ENCODE assay signal across 8 cellular contexts in the genomic region with DNA sequence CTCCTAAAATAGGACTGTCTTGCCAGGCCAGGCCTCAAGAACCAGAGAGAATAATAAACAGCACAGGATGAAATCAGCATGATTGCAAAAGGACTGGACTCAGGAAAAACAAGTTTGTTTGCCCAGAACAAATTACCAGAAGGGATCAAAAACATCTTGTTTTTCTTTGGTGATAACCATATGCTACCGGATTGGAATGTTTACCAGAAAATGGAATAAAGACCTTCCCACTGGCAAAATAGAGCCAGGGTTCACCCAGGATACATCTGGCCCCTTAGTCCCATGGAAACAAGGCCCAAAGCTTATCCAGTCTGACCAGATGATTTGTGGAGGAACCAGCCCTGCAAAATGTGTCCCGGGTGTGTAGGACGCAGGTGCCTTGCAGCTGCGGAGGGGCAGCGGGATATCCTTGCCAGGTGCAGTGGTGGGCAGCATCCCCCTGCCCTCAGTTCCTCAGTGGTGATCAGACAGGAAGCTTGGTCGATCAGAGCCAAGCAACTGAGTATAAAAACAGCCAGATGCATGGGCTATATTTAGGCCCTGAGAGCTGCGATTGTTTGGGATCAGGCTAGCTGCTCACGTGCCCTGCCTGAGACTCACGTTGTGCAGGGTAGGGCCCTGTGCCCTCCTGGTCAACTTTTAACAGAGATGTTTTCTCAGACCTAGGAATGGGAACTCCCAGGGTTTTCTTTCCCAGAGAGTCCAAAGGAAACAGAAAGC. TPM values are rescaled to one million over a fixed set of nuclear protein-coding genes. Genes with fewer than 3 reads are reported as not detected.
DNase-seq lines count a peak whose midpoint lies in the region; ATAC-seq and TF ChIP-seq lines count a peak whose summit lies in the region.

No MANE protein-coding gene starts in this region.

- intact Hi-C loops in posterior vena cava (cut with DNase I): no loop called here

- in situ Hi-C loops in SK-MEL-5 (cut with HindIII; ENCODE audit: low pct_unique_long_range_greater_than_20kb, low sequenced_read_pairs): no loop called here

- no peak for TF ChIP-seq CTCF in C4-2B (conservative IDR thresholded peaks at IDR 0.05)

- peak overlapping the region; percentile 18 for H3K27ac ChIP-seq in C4-2B

- DNase-seq in SK-MEL-5 (ENCODE audit: low read depth, low spot score) (peak; percentile 47), glomerular endothelial cell (ENCODE audit: extremely low read depth, low read depth, low spot score) (peak; percentile 89), posterior vena cava (ENCODE audit: low spot score) (peak; percentile 90), HT-29 (ENCODE audit: low spot score) (no peak), GM19238 (ENCODE audit: insufficient read length, low spot score) (no peak)
- no peak for DNase-seq in stimulated activated CD4-positive, alpha-beta T cell treated with anti-CD3 and anti-CD28 coated beads, Interleukin-4, amount 100 ng/mL, for 24 hours

- ATAC-seq in HG03108 (IDR thresholded peaks at IDR 0.05; ENCODE audit: unreplicated experiment): no peak

RNA-seq across cellular contexts. Expression of gene ZNF22, which starts 4.6 kb away (rescaled TPM):
- total RNA-seq in SK-MEL-5 (2014; rRNA removed; shearing (Covaris generic)): 5.5 and 5.6 TPM in 2 replicates
- 3.0 and 3.7 TPM in 2 replicates for polyA plus RNA-seq in SK-MEL-5 (2015; cell fraction: cytosol; rRNA removed)
- 2.6 and 4.7 TPM in 2 replicates for polyA plus RNA-seq in SK-MEL-5 (2015; cell fraction: nucleus; rRNA removed)
- total RNA-seq in glomerular endothelial cell (18.5 and 22.5 TPM in 2 replicates), posterior vena cava (10 to 100 TPM; 17.4 to 19.7 TPM)
- 8.1 and 11.7 TPM in 2 replicates for total RNA-seq in HT-29 (2014; rRNA removed; shearing (Covaris generic))

RNA-seq across cellular contexts. Expression of gene DEPP1, which starts 17.5 kb away (rescaled TPM):
- total RNA-seq in SK-MEL-5 (2014; rRNA removed; shearing (Covaris generic)): 0.11 and 0.71 TPM in 2 replicates
- 1.5 and 3.9 TPM in 2 replicates for polyA plus RNA-seq in SK-MEL-5 (2015; cell fraction: cytosol; rRNA removed)
- polyA plus RNA-seq in SK-MEL-5 (2015; cell fraction: nucleus; rRNA removed): 1.1 TPM in 2 replicates
- total RNA-seq in glomerular endothelial cell (156 and 628 TPM in 2 replicates), posterior vena cava (100 to 1,000 TPM in 1 of 2 donors, 10 to 100 TPM in 1; 58.8 to 105 TPM)
- total RNA-seq in HT-29 (2014; rRNA removed; shearing (Covaris generic)): 67.2 and 68.3 TPM in 2 replicates

RNA-seq across cellular contexts. Expression of gene RASSF4, which starts 36.5 kb away (rescaled TPM):
- total RNA-seq in SK-MEL-5 (2014; rRNA removed; shearing (Covaris generic)): 1.8 and 2.1 TPM in 2 replicates
- 1.7 and 2.9 TPM in 2 replicates for polyA plus RNA-seq in SK-MEL-5 (2015; cell fraction: cytosol; rRNA removed)
- polyA plus RNA-seq in SK-MEL-5 (2015; cell fraction: nucleus; rRNA removed): 30.0 and 41.7 TPM in 2 replicates
- total RNA-seq in glomerular endothelial cell: 8.9 and 20.4 TPM in 2 replicates
- total RNA-seq in posterior vena cava: 10 to 100 TPM; 15.5 to 37.9 TPM
- 1.2 and 2.7 TPM in 2 replicates for total RNA-seq in HT-29 (2014; rRNA removed; shearing (Covaris generic))

Comparison
In these comparisons a context has a peak if more than half of its experiments do, and no peak if none do; other contexts are left out.
1. DNase-seq: peak in SK-MEL-5 (single experiment), glomerular endothelial cell (single experiment) and posterior vena cava (single experiment); none in HT-29 (single experiment), stimulated activated CD4-positive, alpha-beta T cell treated with anti-CD3 and anti-CD28 coated beads, Interleukin-4, amount 100 ng/mL, for 24 hours (single experiment) and GM19238 (single experiment).
2. RNA of gene DEPP1, which starts 17.5 kb away (total RNA-seq): 156 to 628 TPM in glomerular endothelial cell, 58.8 to 105 TPM in posterior vena cava and 67.2 to 68.3 TPM in HT-29; 0.11 to 0.71 TPM in SK-MEL-5; every median in the first group is over 10 times any median in the second.